21 cellular contexts compared by ENCODE assay signal in the genomic region with DNA sequence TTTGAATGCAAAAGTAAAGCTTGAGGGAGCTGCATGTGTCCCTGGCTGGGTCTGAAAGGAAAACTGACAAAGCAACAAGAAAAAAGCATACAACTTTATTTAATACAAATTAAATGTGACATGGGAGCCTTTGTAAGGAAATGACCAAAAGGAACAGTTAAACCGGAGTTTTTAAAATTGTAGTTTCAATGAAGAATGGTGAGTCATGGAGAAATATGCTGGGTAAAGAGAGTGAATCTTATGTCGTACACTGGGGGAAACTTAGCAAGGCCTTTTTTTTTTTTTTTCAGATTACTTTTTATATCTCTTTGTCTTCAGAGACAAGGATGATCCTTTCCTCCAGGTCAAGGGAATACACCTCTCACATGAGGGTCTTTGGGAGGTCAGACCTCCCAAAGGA. TPM values are rescaled to one million over a fixed set of nuclear protein-coding genes. Genes with fewer than 3 reads are reported as not detected.
A peak's percentile ranks its signal among the peaks of the same experiment; 100 is the strongest.
DNase-seq lines count a peak whose midpoint lies in the region; ATAC-seq, FAIRE-seq and TF ChIP-seq lines count a peak whose summit lies in the region.
"Had no signal": no experiment of that assay in that cellular context is flagged by ENCODE, and none has a peak within 500 bp of the region (broad histone marks: within the 10 kb centered on the region; RNA-seq: fewer than 3 reads in every experiment).

No MANE protein-coding gene starts in this region.

- no peak overlapping the region for H2BK120ac ChIP-seq in H9 (ENCODE audit: low read depth, low read length, poor library complexity, severe bottlenecking)

- no peak overlapping the region for H4K5ac ChIP-seq in H9 (ENCODE audit: insufficient read length, low read depth, low read length)

- H3K4me3 Mint-ChIP-seq in astrocyte (ENCODE audit: unreplicated experiment) (no peak overlapping the region), H9 (no peak overlapping the region)
- H3K4me3 Mint-ChIP-seq: stimulated activated naive CD8-positive, alpha-beta T cell treated with anti-CD3 and anti-CD28 coated beads, Interleukin-15, Interleukin-2, amounts not matched to agents 100 ng/mL and 50 ng/mL, for 24 hours had no signal

- intact Hi-C loops in left ventricle myocardium superior (cut with micrococcal nuclease): no loop called here

- H3K23ac ChIP-seq in H9 (ENCODE audit: insufficient read length, low read depth, low read length): no peak overlapping the region

- H3K36me3 Mint-ChIP-seq in astrocyte (ENCODE audit: low read depth, unreplicated experiment): peaks cover 2% of the 10 kb centered on the region
- peaks cover 0 to 10% (median 0%) of the 10 kb centered on the region in 3 experiments; a peak in 2 of 7 replicates for H3K36me3 Mint-ChIP-seq in H9 (ENCODE audit: insufficient read depth in 1 of 3, low read depth in 3 of 3)

- H2BK5ac ChIP-seq in H9 (ENCODE audit: insufficient read length, low read length): no peak overlapping the region

- no peaks in the 10 kb centered on the region for H3K23me2 ChIP-seq in H9 (ENCODE audit: insufficient read length, low read depth, low read length, poor library complexity, severe bottlenecking)

- H2BK12ac ChIP-seq in H9 (ENCODE audit: insufficient read length, low read depth, low read length): no peak overlapping the region

- TF ChIP-seq POLR2A in suprapubic skin (IDR thresholded peaks at IDR 0.05): no peak

- no peak overlapping the region for H3K14ac ChIP-seq in H9 (ENCODE audit: insufficient read depth, low read length)

- H2AFZ ChIP-seq in astrocyte (ENCODE audit: low read depth, low read length) (peak overlapping the region; percentile 32), H9 (ENCODE audit: low read length) (no peak overlapping the region)

- H3K4me3 ChIP-seq in astrocyte (ENCODE audit: insufficient read depth, low read depth, low read length) (no peak overlapping the region), suprapubic skin (no peak overlapping the region)
- H3K4me3 ChIP-seq: mucosa of descending colon, upper lobe of right lung had no signal

- H3T11ph ChIP-seq in H9 (ENCODE audit: low read length): no peak overlapping the region

- H3K4me1 ChIP-seq in astrocyte (ENCODE audit: insufficient read depth, low read length) (peaks cover 6% of the 10 kb centered on the region), H9 (ENCODE audit: insufficient read depth, low read length) (no peaks in the 10 kb centered on the region), suprapubic skin (no peaks in the 10 kb centered on the region)
- H3K4me1 ChIP-seq: upper lobe of right lung had no signal

- H3K27me3 Mint-ChIP-seq in astrocyte (ENCODE audit: low read depth, unreplicated experiment): no peaks in the 10 kb centered on the region
- no peaks in the 10 kb centered on the region for H3K27me3 Mint-ChIP-seq in H9 (ENCODE audit: low read depth)

- no peak overlapping the region for H4K91ac ChIP-seq in H9 (ENCODE audit: insufficient read length, low read depth, low read length)

- H3K27me3 ChIP-seq in astrocyte (ENCODE audit: insufficient read depth, low read length) (no peaks in the 10 kb centered on the region), H9 (ENCODE audit: insufficient read depth, low read length) (no peaks in the 10 kb centered on the region), suprapubic skin (no peaks in the 10 kb centered on the region)
- H3K27me3 ChIP-seq: upper lobe of right lung had no signal

- H3K79me1 ChIP-seq in H9 (ENCODE audit: insufficient read depth, low read depth, low read length, poor library complexity, severe bottlenecking): no peaks in the 10 kb centered on the region

- no peak overlapping the region for H2BK20ac ChIP-seq in H9 (ENCODE audit: low read depth, low read length, poor library complexity, severe bottlenecking)

- no peak overlapping the region for H3K9ac ChIP-seq in astrocyte (ENCODE audit: low read length)
- H3K9ac ChIP-seq in H9 (ENCODE audit: extremely low read depth, insufficient read length, low read length): no peak overlapping the region

- H4K20me1 ChIP-seq in astrocyte (ENCODE audit: insufficient read depth, low read length) (no peaks in the 10 kb centered on the region), H9 (ENCODE audit: control insufficient read depth, insufficient read depth, insufficient read length) (no peaks in the 10 kb centered on the region)

- no peak for TF ChIP-seq CTCF in astrocyte (IDR thresholded peaks at IDR 0.05; ENCODE audit: insufficient read depth, low read depth, low read length)
- TF ChIP-seq CTCF in H9 (conservative IDR thresholded peaks at IDR 0.05): no peak
- TF ChIP-seq CTCF in suprapubic skin (IDR thresholded peaks at IDR 0.05): no peak

- H3K27ac Mint-ChIP-seq in astrocyte (ENCODE audit: unreplicated experiment) (no peak overlapping the region), H9 (no peak overlapping the region)
- H3K27ac Mint-ChIP-seq: stimulated activated naive CD8-positive, alpha-beta T cell treated with anti-CD3 and anti-CD28 coated beads, Interleukin-15, Interleukin-2, amounts not matched to agents 100 ng/mL and 50 ng/mL, for 24 hours had no signal

- H3K4me1 Mint-ChIP-seq in astrocyte (ENCODE audit: low read depth, unreplicated experiment) (peaks cover 11% of the 10 kb centered on the region), H9 (peaks cover 4 to 6% of the 10 kb centered on the region in 2 experiments)

- H3K36me3 ChIP-seq in astrocyte (ENCODE audit: insufficient read depth, low read length) (no peaks in the 10 kb centered on the region), suprapubic skin (no peaks in the 10 kb centered on the region)
- H3K36me3 ChIP-seq: upper lobe of right lung had no signal

- no peak overlapping the region for H2AK5ac ChIP-seq in H9 (ENCODE audit: insufficient read length, low read length)

- H3K18ac ChIP-seq in H9 (ENCODE audit: insufficient read length, low read depth, low read length): no peak overlapping the region

- H3K79me2 ChIP-seq in astrocyte (ENCODE audit: insufficient read depth, low read length): no peaks in the 10 kb centered on the region
- H3K79me2 ChIP-seq in H9 (ENCODE audit: insufficient read depth, low read length): no peaks in the 10 kb centered on the region

- peak; percentile 47 for FAIRE-seq in astrocyte (lab: Jason Lieb, UNC)

- no peak overlapping the region for H3K56ac ChIP-seq in H9 (ENCODE audit: insufficient read length, low read depth, low read length)

- no peak overlapping the region for H3K4ac ChIP-seq in H9 (ENCODE audit: low read depth, low read length)

- H3K9me3 Mint-ChIP-seq in astrocyte (ENCODE audit: unreplicated experiment): no peaks in the 10 kb centered on the region
- H3K9me3 Mint-ChIP-seq in H9: no peaks in the 10 kb centered on the region
- H3K9me3 Mint-ChIP-seq: stimulated activated naive CD8-positive, alpha-beta T cell treated with anti-CD3 and anti-CD28 coated beads, Interleukin-15, Interleukin-2, amounts not matched to agents 100 ng/mL and 50 ng/mL, for 24 hours had no signal

- DNase-seq in AG08396 (ENCODE audit: low spot score) (peak; percentile 20), HCEC 1CT (peak; percentile 67), astrocyte (ENCODE audit: low read depth) (peak; percentile 23), iris pigment epithelial cell (ENCODE audit: low read depth) (peak; percentile 14), H9 (no peak), left ventricle myocardium superior (no peak), suprapubic skin (ENCODE audit: low spot score in 2 of 2) (no peak), NCI-H2227 treated with DMSO at 0.1 percent for 48 hours (lab: John Stamatoyannopoulos, UW) (no peak)
- DNase-seq: ACHN; activated gamma-delta T cell treated with Interleukin-2 at 50 U/mL for 16 hours; anterior cingulate cortex; mucosa of descending colon; NCI-H1694 treated with DMSO at 0.1 percent for 48 hours; NK-92 treated with Interleukin-12 subunit alpha and Interleukin-12 subunit beta, amount 100 ng/mL, for 24 hours; nucleus accumbens; right cardiac atrium; RPMI8226; stimulated activated CD4-positive, alpha-beta T cell treated with anti-CD3 and anti-CD28 coated beads, Interleukin-2, amount 100 ng/mL, for 24 hours; T-helper 1 cell; upper lobe of right lung had no signal

- H4K8ac ChIP-seq in H9 (replicated peaks; ENCODE audit: insufficient read length, low read depth, low read length): no peak overlapping the region

- ATAC-seq in left ventricle myocardium superior: no peak
- ATAC-seq: mucosa of descending colon, right cardiac atrium had no signal

- no peaks in the 10 kb centered on the region for H3K9me3 ChIP-seq in astrocyte (ENCODE audit: insufficient read depth, low read depth, low read length)
- H3K9me3 ChIP-seq in H9 (ENCODE audit: control insufficient read depth, low read depth, low read length): no peaks in the 10 kb centered on the region
- H3K9me3 ChIP-seq in suprapubic skin: no peaks in the 10 kb centered on the region
- H3K9me3 ChIP-seq: mucosa of descending colon, upper lobe of right lung had no signal

- TF ChIP-seq EP300 in suprapubic skin (IDR thresholded peaks at IDR 0.05): no peak

- WGBS in H9 (ENCODE audit: extremely low coverage, insufficient read length, low lambda C conversion rate): no CpG with 5 or more reads among the region's 2 CpGs
- WGBS in suprapubic skin: 73% methylated on average over 2 of the region's 2 CpGs

- H3K4me2 ChIP-seq in astrocyte (ENCODE audit: low read length): no peak overlapping the region
- H3K4me2 ChIP-seq in H9 (ENCODE audit: insufficient read depth, insufficient read length, low read length): no peak overlapping the region

- H3K27ac ChIP-seq in astrocyte (ENCODE audit: low read depth, low read length) (no peak overlapping the region), H9 (ENCODE audit: insufficient read length, low read depth, low read length) (no peak overlapping the region), suprapubic skin (no peak overlapping the region)
- H3K27ac ChIP-seq: upper lobe of right lung had no signal

- H2BK15ac ChIP-seq in H9 (ENCODE audit: low read depth, low read length): no peak overlapping the region

RNA-seq across cellular contexts. Expression of gene FBXL17, which starts 50.1 kb away (rescaled TPM):
- total RNA-seq in astrocyte (12.2 and 12.7 TPM in 2 replicates), H9 (2021) (5.3 and 6.2 TPM in 2 replicates), left ventricle myocardium superior (45.1 TPM), suprapubic skin (10 to 100 TPM; 14.9 to 62.5 (median 20.6) TPM)

Comparison
In these comparisons a context has a peak if more than half of its experiments do, and no peak if none do; other contexts are left out.
1. DNase-seq: peak in AG08396 (single experiment), HCEC 1CT (single experiment), astrocyte (single experiment) and iris pigment epithelial cell (single experiment); none in H9 (single experiment), left ventricle myocardium superior (single experiment), suprapubic skin (0 of 2) and NCI-H2227 treated with DMSO at 0.1 percent for 48 hours (single experiment).